16 cellular contexts compared by ENCODE assay signal in genomic region chr3:153219147-153219546, GRCh38. TPM values are rescaled to one million over a fixed set of nuclear protein-coding genes. Genes with fewer than 3 reads are reported as not detected.
DNase-seq lines count a peak whose midpoint lies in the region; ATAC-seq lines count a peak whose summit lies in the region.
"Had no signal": no experiment of that assay in that cellular context is flagged by ENCODE, and none has a peak within 500 bp of the region (broad histone marks: within the 10 kb centered on the region; RNA-seq: fewer than 3 reads in every experiment).

No MANE protein-coding gene starts in this region.

- no peak for DNase-seq in CD4-positive, alpha-beta memory T cell
- DNase-seq in HT1080 (ENCODE audit: low read depth) (peak; percentile 58), GM19238 (ENCODE audit: insufficient read length, low spot score) (no peak), HCEC 1CT (no peak)
- no peak for DNase-seq in naive thymus-derived CD8-positive, alpha-beta T cell
- DNase-seq: activated naive CD4-positive, alpha-beta T cell treated with anti-CD3 and anti-CD28 coated beads, Interleukin-2, amount 50 U/mL, for 16 hours; central memory CD4-positive, alpha-beta T cell; glutamatergic neuron; NCI-H1930; NCI-H524 treated with DMSO at 0.1 percent for 48 hours; ovary; PC-3; small intestine had no signal

- POLR2A ChIA-PET in CD4-positive, alpha-beta memory T cell (lab: Charles Lee; ENCODE audit: partially characterized antibody): interaction anchor here (0.9 to 5.1 kb wide), 5 partner anchors 10 to 66 kb away, joined by 3 to 206 read pairs (median 38); partner anchors contain the start of gene RAP2B
- POLR2A ChIA-PET in naive thymus-derived CD8-positive, alpha-beta T cell (lab: Charles Lee): no interaction called here

- H3K4me1 ChIP-seq in CD4-positive, alpha-beta memory T cell (ENCODE audit: insufficient read depth, low read length): peaks cover 83% of the 10 kb centered on the region

- no peak overlapping the region for H3K27ac ChIP-seq in CD4-positive, alpha-beta memory T cell (ENCODE audit: low read depth, low read length)
- H3K27ac ChIP-seq: ovary, VCaP had no signal

- no peak overlapping the region for H3K4me3 ChIP-seq in CD4-positive, alpha-beta memory T cell (ENCODE audit: low read length in 2 of 2)
- H3K4me3 ChIP-seq: ovary had no signal

- H3K9me3 ChIP-seq in CD4-positive, alpha-beta memory T cell (ENCODE audit: control insufficient read depth in 1 of 2, low read length in 2 of 2): no peaks in the 10 kb centered on the region
- H3K9me3 ChIP-seq: ovary had no signal

- CTCF ChIA-PET in CD4-positive, alpha-beta memory T cell (lab: Charles Lee; ENCODE audit: partially characterized antibody): interaction anchor here (1.1 to 5.6 kb wide), 4 partner anchors 10 to 71 kb away, joined by 4 to 53 read pairs (median 26); no protein-coding TSS in a partner anchor

- no peaks in the 10 kb centered on the region for H3K27me3 Mint-ChIP-seq in CD4-positive, alpha-beta memory T cell
- H3K27me3 Mint-ChIP-seq in dendritic cell treated with granulocyte-macrophage colony-stimulating factor and Interleukin-4, amounts not matched to agents 40 ng/mL and 50 ng/mL, for 4 days: no peaks in the 10 kb centered on the region
- no peaks in the 10 kb centered on the region for H3K27me3 Mint-ChIP-seq in naive thymus-derived CD8-positive, alpha-beta T cell
- H3K27me3 Mint-ChIP-seq in activated T-helper 17 cell treated with anti-CD3 and anti-CD28 coated beads, Interleukin-2, amount 50 U/mL, for 72 hours: no peaks in the 10 kb centered on the region

- peaks cover 13% of the 10 kb centered on the region in 2 donors for H3K36me3 Mint-ChIP-seq in CD4-positive, alpha-beta memory T cell
- H3K36me3 Mint-ChIP-seq in dendritic cell treated with granulocyte-macrophage colony-stimulating factor and Interleukin-4, amounts not matched to agents 40 ng/mL and 50 ng/mL, for 4 days (ENCODE audit: low read depth): no peaks in the 10 kb centered on the region
- peaks cover 0 to 10% (median 7%) of the 10 kb centered on the region in 3 donors for H3K36me3 Mint-ChIP-seq in naive thymus-derived CD8-positive, alpha-beta T cell
- no peaks in the 10 kb centered on the region for H3K36me3 Mint-ChIP-seq in activated T-helper 17 cell treated with anti-CD3 and anti-CD28 coated beads, Interleukin-2, amount 50 U/mL, for 72 hours (ENCODE audit: low read depth)

- H3K9me3 Mint-ChIP-seq in CD4-positive, alpha-beta memory T cell: peaks cover 0 to 14% (median 5%) of the 10 kb centered on the region in 8 donors
- H3K9me3 Mint-ChIP-seq in dendritic cell treated with granulocyte-macrophage colony-stimulating factor and Interleukin-4, amounts not matched to agents 40 ng/mL and 50 ng/mL, for 4 days: no peaks in the 10 kb centered on the region
- H3K9me3 Mint-ChIP-seq in naive thymus-derived CD8-positive, alpha-beta T cell: peaks cover 0 to 9% (median 0%) of the 10 kb centered on the region in 9 donors
- H3K9me3 Mint-ChIP-seq in activated T-helper 17 cell treated with anti-CD3 and anti-CD28 coated beads, Interleukin-2, amount 50 U/mL, for 72 hours: no peaks in the 10 kb centered on the region

- H3K4me1 Mint-ChIP-seq in CD4-positive, alpha-beta memory T cell: peaks cover 51 to 83% (median 68%) of the 10 kb centered on the region in 4 donors
- H3K4me1 Mint-ChIP-seq in dendritic cell treated with granulocyte-macrophage colony-stimulating factor and Interleukin-4, amounts not matched to agents 40 ng/mL and 50 ng/mL, for 4 days (ENCODE audit: low read depth): peaks cover 44% of the 10 kb centered on the region
- H3K4me1 Mint-ChIP-seq in naive thymus-derived CD8-positive, alpha-beta T cell: peaks cover 33 to 82% (median 78%) of the 10 kb centered on the region in 4 donors
- peaks cover 28% of the 10 kb centered on the region for H3K4me1 Mint-ChIP-seq in activated T-helper 17 cell treated with anti-CD3 and anti-CD28 coated beads, Interleukin-2, amount 50 U/mL, for 72 hours

- H3K27ac Mint-ChIP-seq in CD4-positive, alpha-beta memory T cell: peak overlapping the region; percentile 68 to 96 (median 70)
- peak overlapping the region; percentile 88 for H3K27ac Mint-ChIP-seq in dendritic cell treated with granulocyte-macrophage colony-stimulating factor and Interleukin-4, amounts not matched to agents 40 ng/mL and 50 ng/mL, for 4 days
- H3K27ac Mint-ChIP-seq in naive thymus-derived CD8-positive, alpha-beta T cell: peak overlapping the region; percentile 69 to 98 (median 89)
- no peak overlapping the region for H3K27ac Mint-ChIP-seq in activated T-helper 17 cell treated with anti-CD3 and anti-CD28 coated beads, Interleukin-2, amount 50 U/mL, for 72 hours

- peak overlapping the region in 5 of 8 donors; percentile 10 to 65 (median 45) for H3K4me3 Mint-ChIP-seq in CD4-positive, alpha-beta memory T cell
- no peak overlapping the region for H3K4me3 Mint-ChIP-seq in dendritic cell treated with granulocyte-macrophage colony-stimulating factor and Interleukin-4, amounts not matched to agents 40 ng/mL and 50 ng/mL, for 4 days
- H3K4me3 Mint-ChIP-seq in naive thymus-derived CD8-positive, alpha-beta T cell: peak overlapping the region in 9 of 10 donors; percentile 5 to 76 (median 28)
- no peak overlapping the region for H3K4me3 Mint-ChIP-seq in activated T-helper 17 cell treated with anti-CD3 and anti-CD28 coated beads, Interleukin-2, amount 50 U/mL, for 72 hours

- no peaks in the 10 kb centered on the region for H3K36me3 ChIP-seq in CD4-positive, alpha-beta memory T cell (ENCODE audit: insufficient read depth, low read length)
- H3K36me3 ChIP-seq: ovary had no signal

- H3K27me3 ChIP-seq in CD4-positive, alpha-beta memory T cell (ENCODE audit: insufficient read depth, low read length): no peaks in the 10 kb centered on the region
- H3K27me3 ChIP-seq: ovary had no signal

- ATAC-seq in naive thymus-derived CD8-positive, alpha-beta T cell: no peak
- ATAC-seq in activated T-helper 17 cell treated with anti-CD3 and anti-CD28 coated beads, Interleukin-2, amount 50 U/mL, for 72 hours (replicated peaks): no peak
- ATAC-seq: PC-3 had no signal

- intact Hi-C loops in CD4-positive, alpha-beta memory T cell (cut with micrococcal nuclease): no loop called here
- intact Hi-C loops in dendritic cell treated with granulocyte-macrophage colony-stimulating factor and Interleukin-4, amounts not matched to agents 40 ng/mL and 50 ng/mL, for 4 days (cut with micrococcal nuclease): no loop called here

RNA-seq across cellular contexts. Expression of gene RAP2B, which starts 57.1 kb away (rescaled TPM):
- total RNA-seq in CD4-positive, alpha-beta memory T cell: 10 to 100 TPM; 41.1 to 42.3 TPM
- 10 to 100 TPM; 13.8 to 19.6 TPM for polyA plus RNA-seq in CD4-positive, alpha-beta memory T cell
- total RNA-seq in HT1080 (2014; rRNA removed; shearing (Covaris generic)): 50.6 and 58.2 TPM in 2 replicates
- 33.2 and 33.3 TPM in 2 replicates for polyA plus RNA-seq in HT1080 (2015; cell fraction: cytosol; rRNA removed)
- polyA plus RNA-seq in HT1080 (2015; cell fraction: nucleus; rRNA removed): 21.5 and 21.8 TPM in 2 replicates
- 10 to 100 TPM; 24.8 to 26.0 TPM for total RNA-seq in naive thymus-derived CD8-positive, alpha-beta T cell
- polyA plus RNA-seq in naive thymus-derived CD8-positive, alpha-beta T cell: 10 to 100 TPM; 11.5 to 13.3 (median 11.9) TPM
- 10 to 100 TPM; 18.9 to 20.7 TPM for total RNA-seq in activated T-helper 17 cell treated with anti-CD3 and anti-CD28 coated beads, Interleukin-2, amount 50 U/mL, for 72 hours

Comparison
In these comparisons a context has a peak if more than half of its experiments do, and no peak if none do; other contexts are left out.
1. H3K4me3 Mint-ChIP-seq: peak in CD4-positive, alpha-beta memory T cell (5 of 8) and naive thymus-derived CD8-positive, alpha-beta T cell (9 of 10); none in dendritic cell treated with granulocyte-macrophage colony-stimulating factor and Interleukin-4, amounts not matched to agents 40 ng/mL and 50 ng/mL, for 4 days (single experiment) and activated T-helper 17 cell treated with anti-CD3 and anti-CD28 coated beads, Interleukin-2, amount 50 U/mL, for 72 hours (single experiment).